20 cellular contexts compared by ENCODE assay signal in genomic region chr16:84577034-84577803, GRCh38. TPM values are rescaled to one million over a fixed set of nuclear protein-coding genes. Genes with fewer than 3 reads are reported as not detected.
A peak's percentile ranks its signal among the peaks of the same experiment; 100 is the strongest.
DNase-seq lines count a peak whose midpoint lies in the region; ATAC-seq and TF ChIP-seq lines count a peak whose summit lies in the region.
"Had no signal": no experiment of that assay in that cellular context is flagged by ENCODE, and none has a peak within 500 bp of the region (broad histone marks: within the 10 kb centered on the region; RNA-seq: fewer than 3 reads in every experiment).

No MANE protein-coding gene starts in this region.

- no peaks in the 10 kb centered on the region for H3K27me3 ChIP-seq in effector memory CD4-positive, alpha-beta T cell (replicated peaks; ENCODE audit: control insufficient read depth, insufficient read depth, low read length, poor library complexity, severe bottlenecking)
- no peaks in the 10 kb centered on the region for H3K27me3 ChIP-seq in stomach
- H3K27me3 ChIP-seq: brain microvascular endothelial cell had no signal

- no peak overlapping the region for H3K4me3 ChIP-seq in effector memory CD4-positive, alpha-beta T cell (ENCODE audit: insufficient read depth, low read depth, low read length, poor library complexity, severe bottlenecking)
- no peak overlapping the region for H3K4me3 ChIP-seq in stomach

- H3K36me3 ChIP-seq in effector memory CD4-positive, alpha-beta T cell (ENCODE audit: control insufficient read depth, insufficient read depth, low read length): peaks cover 20% of the 10 kb centered on the region
- peaks cover 4 to 25% (median 6%) of the 10 kb centered on the region in 4 donors for H3K36me3 ChIP-seq in stomach

- no peaks in the 10 kb centered on the region for H3K9me3 Mint-ChIP-seq in activated naive CD4-positive, alpha-beta T cell treated with anti-CD3 and anti-CD28 coated beads, Interleukin-2, amount 50 U/mL, for 72 hours
- H3K9me3 Mint-ChIP-seq: activated naive CD4-positive, alpha-beta T cell treated with anti-CD3 and anti-CD28 coated beads, Interleukin-2, amount 50 U/mL, for 24 hours; natural killer cell; stimulated activated naive CD8-positive, alpha-beta T cell treated with anti-CD3 and anti-CD28 coated beads, Interleukin-15, amount 100 ng/mL, for 72 hours had no signal

- peak in 1 of 2 donors; percentile 42 for ATAC-seq in activated naive CD4-positive, alpha-beta T cell treated with anti-CD3 and anti-CD28 coated beads, Interleukin-2, amount 50 U/mL, for 72 hours
- ATAC-seq in T-helper 17 cell (no peak), HG02759 (IDR thresholded peaks at IDR 0.05; ENCODE audit: unreplicated experiment) (no peak)
- ATAC-seq: natural killer cell; stimulated activated naive CD8-positive, alpha-beta T cell treated with anti-CD3 and anti-CD28 coated beads, Interleukin-15, amount 100 ng/mL, for 72 hours had no signal

- H3K36me3 Mint-ChIP-seq in activated naive CD4-positive, alpha-beta T cell treated with anti-CD3 and anti-CD28 coated beads, Interleukin-2, amount 50 U/mL, for 72 hours: peaks cover 5 to 23% of the 10 kb centered on the region in 2 donors
- H3K36me3 Mint-ChIP-seq in T-helper 17 cell (ENCODE audit: low read depth): peaks cover 6% of the 10 kb centered on the region
- H3K36me3 Mint-ChIP-seq: natural killer cell had no signal

- H3K4me3 Mint-ChIP-seq in T-helper 17 cell: no peak overlapping the region
- H3K4me3 Mint-ChIP-seq: activated naive CD4-positive, alpha-beta T cell treated with anti-CD3 and anti-CD28 coated beads, Interleukin-2, amount 50 U/mL, for 24 hours; natural killer cell; stimulated activated naive CD8-positive, alpha-beta T cell treated with anti-CD3 and anti-CD28 coated beads, Interleukin-15, amount 100 ng/mL, for 72 hours had no signal

- 45 to 76% (median 64%) methylated on average over 15 of the region's 15 CpGs for whole genome bisulfite sequencing in stomach, 5 donors

- no peak for TF ChIP-seq EP300 in stomach (IDR thresholded peaks at IDR 0.05)

- in situ Hi-C loops in GM13976 (cut with MboI; ENCODE audit: low sequenced_read_pairs, unreplicated experiment): no loop called here

- H3K9me3 ChIP-seq in T-helper 17 cell (ENCODE audit: control insufficient read depth, low read length, poor library complexity, severe bottlenecking): no peaks in the 10 kb centered on the region
- H3K9me3 ChIP-seq in effector memory CD4-positive, alpha-beta T cell (ENCODE audit: control insufficient read depth, low read length): no peaks in the 10 kb centered on the region
- no peaks in the 10 kb centered on the region for H3K9me3 ChIP-seq in stomach

- no peaks in the 10 kb centered on the region for H3K4me1 ChIP-seq in effector memory CD4-positive, alpha-beta T cell (ENCODE audit: control insufficient read depth, insufficient read depth, low read length, poor library complexity, severe bottlenecking)
- H3K4me1 ChIP-seq in stomach: peaks cover 12 to 76% (median 42%) of the 10 kb centered on the region in 4 donors

- TF ChIP-seq CTCF in stomach (IDR thresholded peaks at IDR 0.05) (no peak), GM13976 (IDR thresholded peaks at IDR 0.05; ENCODE audit: borderline replicate concordance, control extremely low read depth, extremely low read depth, insufficient read depth, missing control alignments) (no peak)

- TF ChIP-seq POLR2A in stomach (IDR thresholded peaks at IDR 0.05): no peak

- intact Hi-C loops in stomach (cut with DNase I; ENCODE audit: low total_unique reads): no loop called here
- intact Hi-C loops in cardiac septum (cut with DNase I): no loop called here

- H3K27ac ChIP-seq in effector memory CD4-positive, alpha-beta T cell (ENCODE audit: insufficient read depth, low read length, poor library complexity, severe bottlenecking): peak overlapping the region; percentile 5
- H3K27ac ChIP-seq in stomach: peak overlapping the region; percentile 10 to 76 (median 70)
- H3K27ac ChIP-seq: brain microvascular endothelial cell, VCaP had no signal

- peak overlapping the region; percentile 9 to 44 for H3K27ac Mint-ChIP-seq in activated naive CD4-positive, alpha-beta T cell treated with anti-CD3 and anti-CD28 coated beads, Interleukin-2, amount 50 U/mL, for 72 hours
- H3K27ac Mint-ChIP-seq in T-helper 17 cell: peak overlapping the region; percentile 81
- H3K27ac Mint-ChIP-seq: natural killer cell had no signal

- no peaks in the 10 kb centered on the region for H3K27me3 Mint-ChIP-seq in T-helper 17 cell
- H3K27me3 Mint-ChIP-seq: activated naive CD4-positive, alpha-beta T cell treated with anti-CD3 and anti-CD28 coated beads, Interleukin-2, amount 50 U/mL, for 24 hours; stimulated activated naive CD8-positive, alpha-beta T cell treated with anti-CD3 and anti-CD28 coated beads, Interleukin-15, amount 100 ng/mL, for 72 hours had no signal

- peaks cover 41% of the 10 kb centered on the region for H3K4me1 Mint-ChIP-seq in T-helper 17 cell

- no peak for DNase-seq in activated naive CD4-positive, alpha-beta T cell treated with anti-CD3 and anti-CD28 coated beads, Interleukin-2, amount 50 U/mL, for 72 hours (ENCODE audit: low spot score in 2 of 2)
- no peak for DNase-seq in activated naive CD4-positive, alpha-beta T cell treated with Interleukin-2 at 50 U/mL for 16 hours
- no peak for DNase-seq in T-helper 17 cell
- DNase-seq in effector memory CD4-positive, alpha-beta T cell: no peak
- DNase-seq in stomach: peak; percentile 72
- no peak for DNase-seq in cardiac septum (ENCODE audit: low spot score)
- DNase-seq in GM13976 (ENCODE audit: low spot score): no peak
- DNase-seq: brain microvascular endothelial cell; cortex of kidney; kidney; mammary epithelial cell; natural killer cell; NCI-H1092 treated with DMSO at 0.1 percent for 48 hours; NCI-H510A treated with DMSO at 0.1 percent for 48 hours; stimulated activated CD4-positive, alpha-beta T cell treated with anti-CD3 and anti-CD28 coated beads, Interleukin-2, amount 100 ng/mL, for 24 hours; stimulated activated naive CD8-positive, alpha-beta T cell treated with anti-CD3 and anti-CD28 coated beads, Interleukin-15, amount 100 ng/mL, for 72 hours; trophoblast cell had no signal

RNA-seq across cellular contexts. Expression of gene COTL1, which starts 40.7 kb away (rescaled TPM):
- total RNA-seq in activated naive CD4-positive, alpha-beta T cell treated with anti-CD3 and anti-CD28 coated beads, Interleukin-2, amount 50 U/mL, for 72 hours: 100 to 1,000 TPM; 277 to 583 TPM
- total RNA-seq in T-helper 17 cell: 100 to 1,000 TPM; 287 to 328 TPM
- 100 to 1,000 TPM in 3 of 5 donors, 10 to 100 TPM in 2; 40.3 to 184 (median 173) TPM for total RNA-seq in stomach
- 100 to 1,000 TPM in 2 of 3 donors, 10 to 100 TPM in 1; 52.7 to 187 (median 184) TPM for polyA plus RNA-seq in stomach
- 11.0 TPM for total RNA-seq in cardiac septum
